In the genomic region with DNA sequence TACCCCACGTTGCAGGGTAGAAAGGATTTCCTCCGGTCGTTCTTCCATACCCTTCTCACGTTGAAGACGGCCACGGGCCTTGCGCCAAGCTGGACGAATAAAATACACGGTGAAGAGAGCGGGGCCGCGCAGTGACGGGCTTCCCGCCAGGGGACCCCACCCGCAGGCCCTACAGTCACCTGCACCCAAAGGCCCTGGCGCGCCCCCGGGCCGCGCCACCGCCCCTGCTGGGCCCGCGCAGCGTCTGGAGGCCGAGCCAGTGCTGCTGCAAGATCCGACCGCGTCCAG, we compare ENCODE assay signal across 8 cellular contexts. TPM values are rescaled to one million over a fixed set of nuclear protein-coding genes. Genes with fewer than 3 reads are reported as not detected.
DNase-seq lines count a peak whose midpoint lies in the region; ATAC-seq and TF ChIP-seq lines count a peak whose summit lies in the region.

No MANE protein-coding gene starts in this region.

- peaks cover 45 to 56% (median 45%) of the 10 kb centered on the region in 3 donors for H3K4me1 Mint-ChIP-seq in T-cell

- peaks cover 0 to 3% of the 10 kb centered on the region in 2 donors for H3K27me3 Mint-ChIP-seq in T-cell

- H3K4me3 ChIP-seq in GM08714 (ENCODE audit: low read length) (peak overlapping the region; percentile 39; the same call in 1 of the 2 replicates), foreskin fibroblast (ENCODE audit: low read depth in 1 of 2, low read length in 2 of 2) (peak overlapping the region; percentile 68 to 96), sigmoid colon (peak overlapping the region; percentile 61 to 86 (median 70))

- TF ChIP-seq POLR2A in sigmoid colon (IDR thresholded peaks at IDR 0.05) = no peak

- no peaks in the 10 kb centered on the region for H3K9me3 ChIP-seq in sigmoid colon

- DNase-seq in T-cell (no peak), foreskin fibroblast (no peak), sigmoid colon (no peak), amygdala (lab: John Stamatoyannopoulos, UW) (no peak), medulla oblongata (ENCODE audit: extremely low spot score) (no peak), omental fat pad (ENCODE audit: low spot score) (no peak), NCI-H1930 (lab: John Stamatoyannopoulos, UW) (no peak)

- no peaks in the 10 kb centered on the region for H3K27me3 ChIP-seq in sigmoid colon

- no peaks in the 10 kb centered on the region for H3K9me3 Mint-ChIP-seq in T-cell

- peaks cover 4% of the 10 kb centered on the region for H3K36me3 Mint-ChIP-seq in T-cell

- 1% methylated on average over 28 of the region's 28 CpGs for WGBS in sigmoid colon, 2 donors

- peak overlapping the region; percentile 90 to 99 (median 96) for H3K27ac ChIP-seq in sigmoid colon

- TF ChIP-seq EP300 in sigmoid colon (IDR thresholded peaks at IDR 0.05) = no peak

- POLR2A ChIA-PET in T-cell (lab: Charles Lee) = no interaction called here

- peaks cover 0 to 11% (median 0%) of the 10 kb centered on the region in 4 donors for H3K36me3 ChIP-seq in sigmoid colon

- intact Hi-C loops in sigmoid colon (cut with DNase I) = no loop called here

- H3K4me1 ChIP-seq in sigmoid colon = peaks cover 0 to 43% (median 40%) of the 10 kb centered on the region in 4 donors

- peak overlapping the region; percentile 95 to 99 (median 97) for H3K4me3 Mint-ChIP-seq in T-cell

- no peak for TF ChIP-seq CTCF in foreskin fibroblast (IDR thresholded peaks at IDR 0.05; ENCODE audit: low read depth, low read length)
- peak in 1 of 4 experiments; percentile 7 for TF ChIP-seq CTCF in sigmoid colon (IDR thresholded peaks at IDR 0.05)
- no peak for TF ChIP-seq CTCF in omental fat pad (IDR thresholded peaks at IDR 0.05)

- CTCF ChIA-PET in T-cell (lab: Charles Lee) = no interaction called here

- H3K27ac Mint-ChIP-seq in T-cell = peak overlapping the region; percentile 98 to 99

- ATAC-seq in T-cell (replicated peaks in 1 of 4) (no peak), omental fat pad (ENCODE audit: low FRiP score) (no peak)

RNA-seq across cellular contexts. Expression of a gene that starts 0.2 kb away (rescaled TPM):
- total RNA-seq in T-cell (1 to 10 TPM; 1.3 to 2.3 (median 2.2) TPM), sigmoid colon (1 to 10 TPM in 1 of 4 donors, under 1 TPM in 1, not detected in 2; 0.36 to 2.2 TPM), omental fat pad (under 1 TPM in 3 of 4 donors, not detected in 1; 0.28 to 0.60 (median 0.50) TPM)
- under 1 TPM in 1 of 3 donors, not detected in 2; 0.87 TPM for polyA plus RNA-seq in sigmoid colon

RNA-seq across cellular contexts. Expression of a gene that starts 0.9 kb away (rescaled TPM):
- total RNA-seq in T-cell (10 to 100 TPM; 14.6 to 20.9 (median 18.6) TPM), sigmoid colon (10 to 100 TPM; 42.4 to 65.3 (median 52.1) TPM), omental fat pad (10 to 100 TPM; 33.9 to 44.5 (median 38.8) TPM)
- polyA plus RNA-seq in sigmoid colon = 10 to 100 TPM in 2 of 3 donors, 1 to 10 TPM in 1; 9.0 to 27.6 (median 18.0) TPM
